Comparison of ENCODE assay signal across 13 cellular contexts in the genomic region with DNA sequence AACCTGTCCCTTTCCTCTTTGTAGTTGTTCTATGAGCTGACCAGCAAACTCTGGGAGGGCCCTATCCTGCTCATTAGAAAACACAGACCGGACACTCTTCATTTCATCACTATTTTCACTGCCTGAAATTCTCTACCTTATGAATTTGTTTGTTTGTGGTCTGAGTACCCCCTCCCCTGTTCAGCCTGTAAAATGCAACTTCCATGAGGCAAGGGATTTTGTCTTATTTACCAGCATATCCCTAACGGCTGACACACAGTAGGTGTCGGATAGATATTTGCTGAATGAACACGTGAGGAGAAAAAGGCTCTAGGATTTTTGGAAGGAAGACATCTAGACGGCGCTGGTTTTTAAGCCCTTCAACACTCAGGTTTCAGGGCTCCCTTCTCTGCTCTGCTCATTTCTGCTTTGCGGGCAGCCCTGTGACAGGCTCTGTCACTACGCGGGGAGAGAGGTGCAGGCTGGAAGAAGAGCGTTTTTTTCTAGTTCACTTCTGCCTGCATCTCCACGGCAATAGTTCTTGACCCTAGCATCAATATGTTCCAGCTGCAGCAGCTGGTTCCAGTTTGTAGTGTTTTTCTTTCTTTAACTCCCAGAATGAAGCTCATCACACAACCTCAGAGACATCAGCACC. TPM values are rescaled to one million over a fixed set of nuclear protein-coding genes. Genes with fewer than 3 reads are reported as not detected.
DNase-seq lines count a peak whose midpoint lies in the region; ATAC-seq and TF ChIP-seq lines count a peak whose summit lies in the region.
"Had no signal": no experiment of that assay in that cellular context is flagged by ENCODE, and none has a peak within 500 bp of the region (broad histone marks: within the 10 kb centered on the region; RNA-seq: fewer than 3 reads in every experiment).

No MANE protein-coding gene starts in this region.

- ATAC-seq in aorta (ENCODE audit: low FRiP score): peak; percentile 51
- no peak for ATAC-seq in mucosa of descending colon
- no peak for ATAC-seq in naive thymus-derived CD4-positive, alpha-beta T cell

- H3K4me3 Mint-ChIP-seq in MCF 10A (ENCODE audit: unreplicated experiment) (no peak overlapping the region), immature natural killer cell (no peak overlapping the region)
- H3K4me3 Mint-ChIP-seq in naive thymus-derived CD4-positive, alpha-beta T cell: peak overlapping the region in 1 of 10 donors; percentile 12
- H3K4me3 Mint-ChIP-seq: nephron progenitor cell had no signal

- H3K4me1 Mint-ChIP-seq in MCF 10A (ENCODE audit: insufficient read depth, unreplicated experiment): no peaks in the 10 kb centered on the region
- H3K4me1 Mint-ChIP-seq in immature natural killer cell: no peaks in the 10 kb centered on the region
- H3K4me1 Mint-ChIP-seq in naive thymus-derived CD4-positive, alpha-beta T cell: peaks cover 0 to 11% (median 3%) of the 10 kb centered on the region in 7 donors

- peaks cover 1% of the 10 kb centered on the region for H3K27me3 ChIP-seq in mammary epithelial cell (ENCODE audit: insufficient read depth, low read length)
- H3K27me3 ChIP-seq in hepatocyte: peaks cover 20% of the 10 kb centered on the region
- no peaks in the 10 kb centered on the region for H3K27me3 ChIP-seq in aorta (ENCODE audit: control insufficient read depth in 1 of 2, insufficient read depth in 2 of 2, low read length in 1 of 2)
- H3K27me3 ChIP-seq in naive thymus-derived CD4-positive, alpha-beta T cell (ENCODE audit: control insufficient read depth in 2 of 2, insufficient read depth in 2 of 2, low read length in 2 of 2): no peaks in the 10 kb centered on the region
- H3K27me3 ChIP-seq: upper lobe of left lung had no signal

- H3K27ac Mint-ChIP-seq in MCF 10A (ENCODE audit: low read depth, unreplicated experiment): no peak overlapping the region
- H3K27ac Mint-ChIP-seq in immature natural killer cell: no peak overlapping the region
- H3K27ac Mint-ChIP-seq in naive thymus-derived CD4-positive, alpha-beta T cell: peak overlapping the region in 1 of 9 donors; percentile 11

- H3K27ac ChIP-seq in mammary epithelial cell (ENCODE audit: insufficient read depth, low read depth, low read length) (no peak overlapping the region), hepatocyte (no peak overlapping the region), aorta (ENCODE audit: low read depth in 1 of 2, low read length in 2 of 2) (no peak overlapping the region)
- H3K27ac ChIP-seq in naive thymus-derived CD4-positive, alpha-beta T cell (ENCODE audit: low read depth, low read length): no peak overlapping the region
- H3K27ac ChIP-seq: upper lobe of left lung had no signal

- in situ Hi-C loops in mammary epithelial cell (cut with MboI; ENCODE audit: low sequenced_read_pairs in 2 of 2): no loop called here

- H3K4me1 ChIP-seq in mammary epithelial cell (ENCODE audit: insufficient read depth, low read length) (no peaks in the 10 kb centered on the region), hepatocyte (ENCODE audit: insufficient read depth) (no peaks in the 10 kb centered on the region), aorta (ENCODE audit: control insufficient read depth in 1 of 2, insufficient read depth in 2 of 2, low read length in 2 of 2) (no peaks in the 10 kb centered on the region), mucosa of descending colon (ENCODE audit: low read depth) (no peaks in the 10 kb centered on the region)
- H3K4me1 ChIP-seq in naive thymus-derived CD4-positive, alpha-beta T cell (ENCODE audit: control insufficient read depth in 2 of 2, insufficient read depth in 2 of 2, low read length in 2 of 2): no peaks in the 10 kb centered on the region

- H4K20me1 ChIP-seq in mammary epithelial cell (ENCODE audit: insufficient read depth, low read length): no peaks in the 10 kb centered on the region
- H4K20me1 ChIP-seq in hepatocyte (ENCODE audit: insufficient read depth, poor library complexity, severe bottlenecking): no peaks in the 10 kb centered on the region

- H3K79me2 ChIP-seq in mammary epithelial cell (ENCODE audit: insufficient read depth, low read length) (no peaks in the 10 kb centered on the region), hepatocyte (no peaks in the 10 kb centered on the region)

- H3K4me2 ChIP-seq in mammary epithelial cell (ENCODE audit: insufficient read depth, low read depth, low read length): no peak overlapping the region
- H3K4me2 ChIP-seq in hepatocyte: no peak overlapping the region

- H3K9me3 Mint-ChIP-seq in MCF 10A (ENCODE audit: unreplicated experiment) (no peaks in the 10 kb centered on the region), immature natural killer cell (no peaks in the 10 kb centered on the region)
- peaks cover 0 to 4% (median 0%) of the 10 kb centered on the region in 11 donors for H3K9me3 Mint-ChIP-seq in naive thymus-derived CD4-positive, alpha-beta T cell

- H2AFZ ChIP-seq in mammary epithelial cell (ENCODE audit: low read depth, low read length) (no peak overlapping the region), hepatocyte (no peak overlapping the region)

- H3K36me3 Mint-ChIP-seq in MCF 10A (ENCODE audit: insufficient read depth, unreplicated experiment) (no peaks in the 10 kb centered on the region), immature natural killer cell (no peaks in the 10 kb centered on the region)
- H3K36me3 Mint-ChIP-seq in naive thymus-derived CD4-positive, alpha-beta T cell: peaks cover 0 to 5% (median 2%) of the 10 kb centered on the region in 5 donors

- DNase-seq in MCF 10A (ENCODE audit: unreplicated experiment) (no peak), mammary epithelial cell (no peak), cardiac fibroblast (ENCODE audit: low read depth in 2 of 2) (peak; percentile 10 to 30), hepatocyte (ENCODE audit: low spot score) (no peak), aorta (no peak), mucosa of descending colon (no peak), immature natural killer cell (no peak)
- no peak for DNase-seq in naive thymus-derived CD4-positive, alpha-beta T cell
- DNase-seq: HCEC 1CT, NCI-H1417 treated with DMSO at 0.1 percent for 48 hours, NCI-H69, nephron progenitor cell, upper lobe of left lung had no signal

- TF ChIP-seq CTCF in MCF 10A (IDR thresholded peaks at IDR 0.05; ENCODE audit: unreplicated experiment) (peak; percentile 19), mammary epithelial cell (conservative IDR thresholded peaks at IDR 0.05 in 1 of 2, IDR thresholded peaks at IDR 0.05 in 1 of 2; ENCODE audit: extremely low read depth in 1 of 2, insufficient read depth in 1 of 2, low read depth in 1 of 2, low read length in 2 of 2) (no peak), cardiac fibroblast (IDR thresholded peaks at IDR 0.05; ENCODE audit: low read depth, low read length) (no peak), hepatocyte (IDR thresholded peaks at IDR 0.05; ENCODE audit: poor library complexity) (peak; percentile 17), mucosa of descending colon (IDR thresholded peaks at IDR 0.05) (no peak)

- no peaks in the 10 kb centered on the region for H3K9me2 ChIP-seq in hepatocyte (replicated peaks; ENCODE audit: insufficient read depth)

- no peak overlapping the region for H3K9ac ChIP-seq in mammary epithelial cell (ENCODE audit: insufficient read depth, low read length)

- CTCF ChIA-PET in MCF 10A (lab: Yijun Ruan, JAX) (interaction anchor here (0.7 to 2.4 kb wide), 10 partner anchors 8 to 291 kb away, joined by 3 to 9 read pairs (median 3); no protein-coding TSS in a partner anchor), mammary epithelial cell (lab: Charles Lee; ENCODE audit: low non-redundant PET) (no interaction called here)
- CTCF ChIA-PET in naive thymus-derived CD4-positive, alpha-beta T cell (lab: Charles Lee): interaction anchor here (1.2 to 1.4 kb wide), 2 partner anchors 9 to 74 kb away, joined by 3 to 6 read pairs; no protein-coding TSS in a partner anchor

- POLR2A ChIA-PET in MCF 10A (lab: Yijun Ruan, JAX): no interaction called here
- POLR2A ChIA-PET in naive thymus-derived CD4-positive, alpha-beta T cell (lab: Charles Lee): interaction anchor here (1.2 kb wide), 1 partner anchor 10 kb away, joined by 4 read pairs; no protein-coding TSS in a partner anchor

- H3K36me3 ChIP-seq in mammary epithelial cell (ENCODE audit: insufficient read depth, low read length) (no peaks in the 10 kb centered on the region), hepatocyte (replicated peaks; ENCODE audit: insufficient read depth, low read depth) (no peaks in the 10 kb centered on the region), aorta (ENCODE audit: control insufficient read depth in 1 of 2, insufficient read depth in 2 of 2, low read length in 1 of 2) (no peaks in the 10 kb centered on the region), mucosa of descending colon (ENCODE audit: low read depth) (no peaks in the 10 kb centered on the region)
- H3K36me3 ChIP-seq in naive thymus-derived CD4-positive, alpha-beta T cell (ENCODE audit: control insufficient read depth in 2 of 3, insufficient read depth in 3 of 3, low read length in 3 of 3): no peaks in the 10 kb centered on the region
- H3K36me3 ChIP-seq: upper lobe of left lung had no signal

- H3K9me3 ChIP-seq in mammary epithelial cell (replicated peaks; ENCODE audit: insufficient read depth, low read length) (no peaks in the 10 kb centered on the region), hepatocyte (ENCODE audit: low read depth) (no peaks in the 10 kb centered on the region), aorta (ENCODE audit: control insufficient read depth, low read length) (peaks cover 6% of the 10 kb centered on the region), mucosa of descending colon (no peaks in the 10 kb centered on the region)
- H3K9me3 ChIP-seq in naive thymus-derived CD4-positive, alpha-beta T cell (ENCODE audit: control insufficient read depth in 2 of 3, low read length in 3 of 3): no peaks in the 10 kb centered on the region
- H3K9me3 ChIP-seq: upper lobe of left lung had no signal

- BruUV-seq in MCF 10A (replicated peaks; lab: Mats Ljungman, UMichigan) (no TSS peak), mammary epithelial cell (replicated peaks; lab: Mats Ljungman, UMichigan) (no TSS peak)

- dilution Hi-C loops in mammary epithelial cell (cut with HindIII; ENCODE audit: low sequenced_read_pairs): no loop called here

- 77% methylated on average over 11 of the region's 11 CpGs for WGBS in mammary epithelial cell (ENCODE audit: low coverage, missing lambda C conversion rate)
- 58% methylated on average over 11 of the region's 11 CpGs for WGBS in hepatocyte (ENCODE audit: low lambda C conversion rate, missing lambda C conversion rate)
- WGBS in aorta, 2 donors: 27 to 35% methylated on average over 11 of the region's 11 CpGs

- intact Hi-C loops in MCF 10A (cut with micrococcal nuclease) (loop anchor here (1.0 kb wide), 1 partner anchor 122 kb away; no protein-coding TSS in a partner anchor), mammary epithelial cell (cut with micrococcal nuclease) (no loop called here), aorta (cut with DNase I) (loop anchor here (5.0 to 10.0 kb wide), 2 partner anchors 73 to 81 kb away; no protein-coding TSS in a partner anchor), mucosa of descending colon (cut with DNase I, micrococcal nuclease) (no loop called here)
- intact Hi-C loops in naive thymus-derived CD4-positive, alpha-beta T cell (cut with micrococcal nuclease): no loop called here

- H3K4me3 ChIP-seq in mammary epithelial cell (replicated peaks in 1 of 3; ENCODE audit: insufficient read depth in 1 of 3, low read depth in 2 of 3, low read length in 3 of 3) (no peak overlapping the region), cardiac fibroblast (replicated peaks in 1 of 2; ENCODE audit: low read depth in 2 of 2, low read length in 2 of 2) (no peak overlapping the region), hepatocyte (no peak overlapping the region), aorta (ENCODE audit: low read length in 2 of 2) (no peak overlapping the region), mucosa of descending colon (no peak overlapping the region)
- no peak overlapping the region for H3K4me3 ChIP-seq in naive thymus-derived CD4-positive, alpha-beta T cell (ENCODE audit: low read length)
- H3K4me3 ChIP-seq: upper lobe of left lung had no signal

- H3K27me3 Mint-ChIP-seq in MCF 10A (ENCODE audit: insufficient read depth, unreplicated experiment) (peaks cover 28% of the 10 kb centered on the region), immature natural killer cell (ENCODE audit: low read depth in 3 of 3) (peaks cover 3 to 12% (median 3%) of the 10 kb centered on the region in 3 donors)
- H3K27me3 Mint-ChIP-seq in naive thymus-derived CD4-positive, alpha-beta T cell: peaks cover 12 to 63% (median 18%) of the 10 kb centered on the region in 5 donors

RNA-seq across cellular contexts. Expression of gene KCNMB1, which starts 41.0 kb away (rescaled TPM):
- total RNA-seq in MCF 10A (2022) (not detected in 2 replicates), mammary epithelial cell (under 1 TPM in 1 of 2 donors, not detected in 1; 0.50 TPM), hepatocyte (0.07 and 0.36 TPM in 2 replicates), aorta (10 to 100 TPM; 30.0 to 63.3 TPM), mucosa of descending colon (10 to 100 TPM in 1 of 3 donors, 1 to 10 TPM in 2; 1.5 to 59.1 (median 5.5) TPM)
- polyA plus RNA-seq in mammary epithelial cell (not detected), hepatocyte (0.18 and 0.19 TPM in 2 replicates), aorta (10 to 100 TPM; 19.7 to 42.8 TPM), immature natural killer cell (under 1 TPM in 2 of 3 donors, not detected in 1; 0.07 to 0.18 TPM)
- not detected for polyA minus RNA-seq in mammary epithelial cell
- total RNA-seq in naive thymus-derived CD4-positive, alpha-beta T cell: 1 to 10 TPM in 1 of 5 experiments, under 1 TPM in 1, not detected in 3; 0.48 to 5.6 TPM
- not detected for polyA plus RNA-seq in naive thymus-derived CD4-positive, alpha-beta T cell

RNA-seq across cellular contexts. Expression of gene LCP2, which starts 50.6 kb away (rescaled TPM):
- not detected in 2 replicates for total RNA-seq in MCF 10A (2022)
- not detected for total RNA-seq in mammary epithelial cell
- polyA plus RNA-seq in mammary epithelial cell: not detected
- polyA minus RNA-seq in mammary epithelial cell: not detected
- total RNA-seq in hepatocyte: 0.60 and 0.80 TPM in 2 replicates
- polyA plus RNA-seq in hepatocyte: 0.35 TPM in 1 of 2 replicates, not detected in the other
- 10 to 100 TPM; 25.7 to 58.8 TPM for total RNA-seq in aorta
- 10 to 100 TPM in 1 of 2 donors, 1 to 10 TPM in 1; 2.1 to 16.9 TPM for polyA plus RNA-seq in aorta
- total RNA-seq in mucosa of descending colon: 10 to 100 TPM; 13.5 to 24.5 (median 22.9) TPM
- polyA plus RNA-seq in immature natural killer cell: 100 to 1,000 TPM in 1 of 3 donors, 10 to 100 TPM in 2; 87.1 to 276 (median 99.3) TPM
- total RNA-seq in naive thymus-derived CD4-positive, alpha-beta T cell: 100 to 1,000 TPM; 291 to 414 (median 306) TPM
- polyA plus RNA-seq in naive thymus-derived CD4-positive, alpha-beta T cell: 100 to 1,000 TPM; 189 to 295 TPM

Comparison
In these comparisons a context has a peak if more than half of its experiments do, and no peak if none do; other contexts are left out.
1. CTCF ChIP-seq: peak in MCF 10A (single experiment) and hepatocyte (single experiment); none in mammary epithelial cell (0 of 2), cardiac fibroblast (single experiment) and mucosa of descending colon (single experiment).
2. intact Hi-C loops: an anchor here in MCF 10A (1.0 kb wide) and aorta (5.0 to 10.0 kb wide); none called in mammary epithelial cell, mucosa of descending colon and naive thymus-derived CD4-positive, alpha-beta T cell.
3. DNase-seq: peak in cardiac fibroblast (2 of 2); none in MCF 10A (single experiment), mammary epithelial cell (single experiment), hepatocyte (single experiment), aorta (0 of 2), mucosa of descending colon (0 of 3), immature natural killer cell (0 of 3) and naive thymus-derived CD4-positive, alpha-beta T cell (0 of 9).